ENCODE assay signal across 2 cellular contexts in genomic region chr20:17014217-17014616, GRCh38.
TF ChIP-seq lines count a peak whose summit lies in the region.

No MANE protein-coding gene starts in this region.

TF ChIP-seq in SK-N-SH, 30 proteins besides CTCF, POLR2A, EP300 and RAD21 (continued from another document):
- TF ChIP-seq IRF3 (IDR thresholded peaks at IDR 0.05; ENCODE audit: low read depth, low read length) (no peak), CHD2 (IDR thresholded peaks at IDR 0.05; ENCODE audit: low read length, partially characterized antibody) (no peak), NRF1 (IDR thresholded peaks at IDR 0.05; ENCODE audit: low read depth, low read length) (no peak)

TF ChIP-seq in SK-N-SH treated with all-trans-retinoic acid at 6 μM for 48 hours, 23 proteins besides CTCF, POLR2A, EP300 and RAD21 (continued from another document):
- TF ChIP-seq, protein P1, sequence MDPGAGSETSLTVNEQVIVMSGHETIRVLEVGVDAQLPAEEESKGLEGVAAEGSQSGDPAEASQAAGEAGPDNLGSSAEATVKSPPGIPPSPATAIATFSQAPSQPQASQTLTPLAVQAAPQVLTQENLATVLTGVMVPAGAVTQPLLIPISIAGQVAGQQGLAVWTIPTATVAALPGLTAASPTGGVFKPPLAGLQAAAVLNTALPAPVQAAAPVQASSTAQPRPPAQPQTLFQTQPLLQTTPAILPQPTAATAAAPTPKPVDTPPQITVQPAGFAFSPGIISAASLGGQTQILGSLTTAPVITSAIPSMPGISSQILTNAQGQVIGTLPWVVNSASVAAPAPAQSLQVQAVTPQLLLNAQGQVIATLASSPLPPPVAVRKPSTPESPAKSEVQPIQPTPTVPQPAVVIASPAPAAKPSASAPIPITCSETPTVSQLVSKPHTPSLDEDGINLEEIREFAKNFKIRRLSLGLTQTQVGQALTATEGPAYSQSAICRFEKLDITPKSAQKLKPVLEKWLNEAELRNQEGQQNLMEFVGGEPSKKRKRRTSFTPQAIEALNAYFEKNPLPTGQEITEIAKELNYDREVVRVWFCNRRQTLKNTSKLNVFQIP (CRISPR knock-in tag; IDR thresholded peaks at IDR 0.05; ENCODE audit: borderline replicate concordance, low read depth), result no peak
- TF ChIP-seq RARB (CRISPR knock-in tag; IDR thresholded peaks at IDR 0.05) (no peak), TCF4 (CRISPR knock-in tag; IDR thresholded peaks at IDR 0.05; ENCODE audit: borderline replicate concordance) (no peak), PATZ1 (CRISPR knock-in tag; IDR thresholded peaks at IDR 0.05; ENCODE audit: borderline replicate concordance) (no peak), TOX (CRISPR knock-in tag; IDR thresholded peaks at IDR 0.05; ENCODE audit: borderline replicate concordance) (no peak), ESRRG (CRISPR knock-in tag; IDR thresholded peaks at IDR 0.05) (no peak), GLIS3 (CRISPR knock-in tag; IDR thresholded peaks at IDR 0.05) (no peak)
